25 cellular contexts compared by ENCODE assay signal in the genomic region with DNA sequence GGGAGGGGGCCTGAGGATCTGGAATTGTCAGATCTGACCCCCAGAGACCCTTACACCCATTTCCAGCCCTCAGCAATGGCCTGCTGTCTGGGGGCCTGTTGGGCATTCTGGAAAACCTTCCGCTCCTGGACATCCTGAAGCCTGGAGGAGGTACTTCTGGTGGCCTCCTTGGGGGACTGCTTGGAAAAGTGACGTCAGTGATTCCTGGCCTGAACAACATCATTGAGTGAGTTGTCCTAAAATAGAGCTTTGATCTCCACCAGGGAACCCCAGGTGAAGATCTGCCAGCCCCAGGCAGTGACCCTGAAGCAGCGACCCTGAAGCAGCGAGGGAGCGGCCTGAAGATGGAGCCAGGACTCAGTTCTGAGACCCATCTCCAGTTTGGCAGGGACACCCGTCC. TPM values are rescaled to one million over a fixed set of nuclear protein-coding genes. Genes with fewer than 3 reads are reported as not detected.
DNase-seq lines count a peak whose midpoint lies in the region; ATAC-seq and TF ChIP-seq lines count a peak whose summit lies in the region.
"Had no signal": no experiment of that assay in that cellular context is flagged by ENCODE, and none has a peak within 500 bp of the region (broad histone marks: within the 10 kb centered on the region; RNA-seq: fewer than 3 reads in every experiment).

No MANE protein-coding gene starts in this region.

- ATAC-seq in RWPE2 (ENCODE audit: low read depth), result no peak
- ATAC-seq: GM12878 had no signal

- no peaks in the 10 kb centered on the region for H3K9me3 ChIP-seq in RWPE2 (ENCODE audit: severe bottlenecking)
- H3K9me3 ChIP-seq: BE2C, BLaER1 had no signal

- no peak overlapping the region for H3K4me3 ChIP-seq in RWPE2 (ENCODE audit: severe bottlenecking)
- H3K4me3 ChIP-seq: BLaER1, GM12878 had no signal

- peak; percentile 59 for DNase-seq in RWPE2 (ENCODE audit: low spot score)
- DNase-seq in mesenteric fat pad (ENCODE audit: low spot score), result peak; percentile 39
- peak; percentile 30 for DNase-seq in posterior vena cava (ENCODE audit: low spot score)
- no peak for DNase-seq in stimulated activated CD4-positive, alpha-beta T cell treated with anti-CD3 and anti-CD28 coated beads, Interleukin-1b, Interleukin-23, amount 100 ng/mL, for 48 hours
- DNase-seq in kidney glomerular epithelial cell (lab: John Stamatoyannopoulos, UW), result no peak
- DNase-seq: 8988T; ACHN; BE2C; C1 segment of cervical spinal cord; CD4-positive, alpha-beta memory T cell; CD4-positive, CD25-positive, alpha-beta regulatory T cell; CD8-positive, alpha-beta memory T cell; COR-L47; DMS 273 treated with DMSO at 0.1 percent for 48 hours; DMS153; DMS53; DMS79; DND-41; EL; GDM1 had no signal

- no peaks in the 10 kb centered on the region for H3K4me1 ChIP-seq in RWPE2 (ENCODE audit: insufficient read depth, poor library complexity, severe bottlenecking)
- H3K4me1 ChIP-seq: BE2C had no signal

- no peaks in the 10 kb centered on the region for H3K36me3 ChIP-seq in RWPE2 (ENCODE audit: low read depth)
- H3K36me3 ChIP-seq: BE2C, BLaER1 had no signal

- peaks cover 28% of the 10 kb centered on the region for H3K27me3 ChIP-seq in RWPE2 (ENCODE audit: insufficient read depth, poor library complexity, severe bottlenecking)
- H3K27me3 ChIP-seq: BLaER1 had no signal

- intact Hi-C loops in posterior vena cava (cut with DNase I), result no loop called here

- TF ChIP-seq CTCF in RWPE2 (IDR thresholded peaks at IDR 0.05; ENCODE audit: poor library complexity, severe bottlenecking), result no peak

- no peak overlapping the region for H3K27ac ChIP-seq in RWPE2 (ENCODE audit: poor library complexity, severe bottlenecking)
- H3K27ac ChIP-seq: BLaER1 had no signal

RNA-seq across cellular contexts. Expression of gene BPIFA1, which starts 2.2 kb away (rescaled TPM):
- total RNA-seq in mesenteric fat pad (not detected), posterior vena cava (not detected)
- total RNA-seq: A673; CD4-positive, alpha-beta memory T cell; CD4-positive, CD25-positive, alpha-beta regulatory T cell; CD8-positive, alpha-beta memory T cell; Daoy; G401; GM12878 had no signal

RNA-seq across cellular contexts. Expression of gene BPIFA3, which starts 20.8 kb away (rescaled TPM):
- total RNA-seq in mesenteric fat pad (not detected), posterior vena cava (not detected)
- total RNA-seq: A673; CD4-positive, alpha-beta memory T cell; CD4-positive, CD25-positive, alpha-beta regulatory T cell; CD8-positive, alpha-beta memory T cell; Daoy; G401; GM12878 had no signal

RNA-seq across cellular contexts. Expression of gene BPIFB1, which starts 45.0 kb away (rescaled TPM):
- total RNA-seq in mesenteric fat pad, result not detected
- total RNA-seq in posterior vena cava, result not detected
- total RNA-seq: A673; CD4-positive, alpha-beta memory T cell; CD4-positive, CD25-positive, alpha-beta regulatory T cell; CD8-positive, alpha-beta memory T cell; Daoy; G401 had no signal

Comparison
In these comparisons a context has a peak if more than half of its experiments do, and no peak if none do; other contexts are left out.
1. DNase-seq: peak in RWPE2 (single experiment), mesenteric fat pad (single experiment) and posterior vena cava (single experiment); none in stimulated activated CD4-positive, alpha-beta T cell treated with anti-CD3 and anti-CD28 coated beads, Interleukin-1b, Interleukin-23, amount 100 ng/mL, for 48 hours (single experiment) and kidney glomerular epithelial cell (single experiment).